16 cellular contexts compared by ENCODE assay signal in genomic region chr1:198125995-198126758, GRCh38. TPM values are rescaled to one million over a fixed set of nuclear protein-coding genes. Genes with fewer than 3 reads are reported as not detected.
DNase-seq lines count a peak whose midpoint lies in the region; ATAC-seq and TF ChIP-seq lines count a peak whose summit lies in the region.
"Had no signal": no experiment of that assay in that cellular context is flagged by ENCODE, and none has a peak within 500 bp of the region (broad histone marks: within the 10 kb centered on the region; RNA-seq: fewer than 3 reads in every experiment).

No MANE protein-coding gene starts in this region.

- H3K4me3 Mint-ChIP-seq in endothelial cell (ENCODE audit: unreplicated experiment) = no peak overlapping the region
- H3K4me3 Mint-ChIP-seq: activated naive CD8-positive, alpha-beta T cell had no signal

- no peak overlapping the region for H3K4me3 ChIP-seq in mammary epithelial cell (replicated peaks in 1 of 3; ENCODE audit: insufficient read depth in 1 of 3, low read depth in 2 of 3, low read length in 3 of 3)
- no peak overlapping the region for H3K4me3 ChIP-seq in right lobe of liver
- H3K4me3 ChIP-seq: ovary, tibial nerve had no signal

- H3K27ac ChIP-seq in mammary epithelial cell (ENCODE audit: insufficient read depth, low read depth, low read length) = no peak overlapping the region
- no peak overlapping the region for H3K27ac ChIP-seq in right lobe of liver
- H3K27ac ChIP-seq: HL-60, ovary, tibial nerve had no signal

- ATAC-seq in right lobe of liver (peak in 3 of 4 donors; percentile 59 to 74 (median 63)), HG03565 (IDR thresholded peaks at IDR 0.05; ENCODE audit: unreplicated experiment) (no peak), esophagus mucosa (no peak)

- BruUV-seq in mammary epithelial cell (replicated peaks; lab: Mats Ljungman, UMichigan) = no TSS peak

- no peak overlapping the region for H3K4me2 ChIP-seq in mammary epithelial cell (ENCODE audit: insufficient read depth, low read depth, low read length)

- dilution Hi-C loops in mammary epithelial cell (cut with HindIII; ENCODE audit: low sequenced_read_pairs) = no loop called here

- no peak overlapping the region for H2AFZ ChIP-seq in mammary epithelial cell (ENCODE audit: low read depth, low read length)

- TF ChIP-seq CTCF in mammary epithelial cell (conservative IDR thresholded peaks at IDR 0.05 in 1 of 2, IDR thresholded peaks at IDR 0.05 in 1 of 2; ENCODE audit: extremely low read depth in 1 of 2, insufficient read depth in 1 of 2, low read depth in 1 of 2, low read length in 2 of 2) (no peak), right lobe of liver (IDR thresholded peaks at IDR 0.05) (no peak), endothelial cell (IDR thresholded peaks at IDR 0.05; ENCODE audit: unreplicated experiment) (no peak)

- H3K9ac ChIP-seq in mammary epithelial cell (ENCODE audit: insufficient read depth, low read length) = no peak overlapping the region

- H3K4me1 ChIP-seq in mammary epithelial cell (ENCODE audit: insufficient read depth, low read length) = peaks cover 7% of the 10 kb centered on the region
- peaks cover 0 to 8% (median 0%) of the 10 kb centered on the region in 4 donors for H3K4me1 ChIP-seq in right lobe of liver
- H3K4me1 ChIP-seq: BE2C had no signal

- H3K27me3 Mint-ChIP-seq in endothelial cell (ENCODE audit: unreplicated experiment) = no peaks in the 10 kb centered on the region
- H3K27me3 Mint-ChIP-seq: activated naive CD8-positive, alpha-beta T cell had no signal

- CTCF ChIA-PET in mammary epithelial cell (lab: Charles Lee; ENCODE audit: low non-redundant PET) = no interaction called here

- H3K36me3 Mint-ChIP-seq in endothelial cell (ENCODE audit: low read depth, unreplicated experiment) = no peaks in the 10 kb centered on the region
- H3K36me3 Mint-ChIP-seq: activated naive CD8-positive, alpha-beta T cell had no signal

- DNase-seq in AG08395 (ENCODE audit: low spot score) = peak; percentile 53
- peak; percentile 21 for DNase-seq in LoVo (ENCODE audit: low spot score)
- DNase-seq in mammary epithelial cell = peak; percentile 28
- DNase-seq in right lobe of liver = no peak
- no peak for DNase-seq in NCI-H524 (lab: John Stamatoyannopoulos, UW)
- DNase-seq in endothelial cell (ENCODE audit: low spot score) = no peak
- DNase-seq: activated CD4-positive, alpha-beta T cell treated with anti-CD3 and anti-CD28 coated beads, Interleukin-2, amount 50 U/mL, for 1 hour; BE2C; NCI-H1930; ovary; SIG-M5 had no signal

- H3K27ac Mint-ChIP-seq in endothelial cell (ENCODE audit: unreplicated experiment) = no peak overlapping the region
- H3K27ac Mint-ChIP-seq: activated naive CD8-positive, alpha-beta T cell had no signal

- in situ Hi-C loops in mammary epithelial cell (cut with MboI; ENCODE audit: low sequenced_read_pairs in 2 of 2) = no loop called here

- H3K4me1 Mint-ChIP-seq in endothelial cell (ENCODE audit: unreplicated experiment) = peaks cover 8% of the 10 kb centered on the region

- no peaks in the 10 kb centered on the region for H3K9me3 Mint-ChIP-seq in endothelial cell (ENCODE audit: unreplicated experiment)

- H3K36me3 ChIP-seq in mammary epithelial cell (ENCODE audit: insufficient read depth, low read length) (no peaks in the 10 kb centered on the region), right lobe of liver (no peaks in the 10 kb centered on the region)
- H3K36me3 ChIP-seq: BE2C, ovary, tibial nerve had no signal

- no peaks in the 10 kb centered on the region for H3K79me2 ChIP-seq in mammary epithelial cell (ENCODE audit: insufficient read depth, low read length)

- intact Hi-C loops in mammary epithelial cell (cut with micrococcal nuclease) = no loop called here
- intact Hi-C loops in right lobe of liver (cut with DNase I) = no loop called here

- no peaks in the 10 kb centered on the region for H4K20me1 ChIP-seq in mammary epithelial cell (ENCODE audit: insufficient read depth, low read length)

- H3K9me3 ChIP-seq in mammary epithelial cell (replicated peaks; ENCODE audit: insufficient read depth, low read length) = no peaks in the 10 kb centered on the region
- no peaks in the 10 kb centered on the region for H3K9me3 ChIP-seq in right lobe of liver
- H3K9me3 ChIP-seq: BE2C, ovary, tibial nerve had no signal

- WGBS in mammary epithelial cell (ENCODE audit: low coverage, missing lambda C conversion rate) = 97% methylated on average over 2 of the region's 2 CpGs
- 40% methylated on average over 2 of the region's 2 CpGs for WGBS in right lobe of liver (ENCODE audit: insufficient coverage, low coverage, low lambda C conversion rate, missing lambda C conversion rate)

- H3K27me3 ChIP-seq in mammary epithelial cell (ENCODE audit: insufficient read depth, low read length) (no peaks in the 10 kb centered on the region), right lobe of liver (no peaks in the 10 kb centered on the region)
- H3K27me3 ChIP-seq: BE2C, ovary, tibial nerve had no signal

- TF ChIP-seq POLR2A in right lobe of liver (IDR thresholded peaks at IDR 0.05) = no peak

RNA-seq across cellular contexts. Expression of gene NEK7, which starts 30.6 kb away (rescaled TPM):
- total RNA-seq in mammary epithelial cell (10 to 100 TPM; 51.2 to 89.2 TPM), right lobe of liver (10 to 100 TPM; 20.6 to 32.3 (median 21.5) TPM), endothelial cell (ENCODE audit: unreplicated experiment) (44.9 TPM), esophagus mucosa (29.9 TPM)
- polyA plus RNA-seq in mammary epithelial cell = 48.0 TPM
- 71.3 TPM for polyA minus RNA-seq in mammary epithelial cell

Comparison
In these comparisons a context has a peak if more than half of its experiments do, and no peak if none do; other contexts are left out.
1. DNase-seq: peak in AG08395 (single experiment), LoVo (single experiment) and mammary epithelial cell (single experiment); none in right lobe of liver (0 of 3), NCI-H524 (0 of 2) and endothelial cell (single experiment).
2. ATAC-seq: peak in right lobe of liver (3 of 4); none in HG03565 (single experiment) and esophagus mucosa (single experiment).